21 cellular contexts compared by ENCODE assay signal in the genomic region with DNA sequence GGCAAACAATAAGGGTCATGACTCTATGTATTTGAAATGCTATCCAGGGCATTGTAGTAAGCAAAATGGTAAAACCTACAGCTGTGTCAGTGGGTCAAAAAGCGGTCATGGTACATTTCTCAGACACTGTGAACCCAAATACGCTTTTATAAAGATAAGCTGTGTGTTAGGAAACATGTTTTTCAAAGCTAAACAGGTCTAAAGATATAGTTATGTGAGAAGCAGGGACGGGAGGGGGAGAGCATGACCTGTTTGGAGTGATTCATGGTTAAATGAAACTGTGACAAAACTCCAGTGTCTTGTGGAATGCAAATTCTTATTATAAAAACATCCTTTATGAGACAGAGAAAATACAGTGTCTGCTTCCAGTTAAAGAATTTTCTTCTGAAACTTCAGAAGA.
DNase-seq lines count a peak whose midpoint lies in the region; ATAC-seq and TF ChIP-seq lines count a peak whose summit lies in the region.
"Had no signal": no experiment of that assay in that cellular context is flagged by ENCODE, and none has a peak within 500 bp of the region (broad histone marks: within the 10 kb centered on the region; RNA-seq: fewer than 3 reads in every experiment).

No MANE protein-coding gene starts in this region.

- TF ChIP-seq POLR2A in gastrocnemius medialis (IDR thresholded peaks at IDR 0.05) = no peak

- ATAC-seq in gastrocnemius medialis = no peak
- ATAC-seq in SK-N-SH treated with all-trans-retinoic acid at 6 μM for 48 hours = no peak

- H3K9me3 ChIP-seq in gastrocnemius medialis = no peaks in the 10 kb centered on the region
- H3K9me3 ChIP-seq: SJCRH30, tibial nerve had no signal

- in situ Hi-C loops in GM13977 (cut with MboI; ENCODE audit: low pct_unique_long_range_greater_than_20kb, low sequenced_read_pairs, unreplicated experiment) (no loop called here), gastrocnemius medialis (cut with MboI; ENCODE audit: low sequenced_read_pairs in 4 of 4) (no loop called here)

- no peaks in the 10 kb centered on the region for H3K4me1 ChIP-seq in gastrocnemius medialis
- H3K4me1 ChIP-seq: SJCRH30, tibial nerve had no signal

- no peak for TF ChIP-seq CTCF in cardiac fibroblast (IDR thresholded peaks at IDR 0.05; ENCODE audit: low read depth, low read length)
- no peak for TF ChIP-seq CTCF in GM13977 (IDR thresholded peaks at IDR 0.05; ENCODE audit: extremely low read depth, insufficient read depth, missing control alignments)
- TF ChIP-seq CTCF in gastrocnemius medialis (IDR thresholded peaks at IDR 0.05 in 4 of 5, conservative IDR thresholded peaks at IDR 0.05 in 1 of 5) = no peak

- H3K36me3 ChIP-seq in gastrocnemius medialis = no peaks in the 10 kb centered on the region
- H3K36me3 ChIP-seq: SJCRH30, tibial nerve had no signal

- H3K4me3 ChIP-seq in cardiac fibroblast (replicated peaks in 1 of 2; ENCODE audit: low read depth in 2 of 2, low read length in 2 of 2) (no peak overlapping the region), gastrocnemius medialis (no peak overlapping the region)
- H3K4me3 ChIP-seq: SJCRH30, tibial nerve had no signal

- DNase-seq in NCI-H748 (lab: John Stamatoyannopoulos, UW; ENCODE audit: unreplicated experiment) = peak; percentile 79
- no peak for DNase-seq in NCI-H748 treated with DMSO at 0.1 percent for 48 hours (lab: John Stamatoyannopoulos, UW)
- DNase-seq in cardiac fibroblast (ENCODE audit: low read depth in 2 of 2) = peak; percentile 84 to 94
- peak; percentile 99 for DNase-seq in iris pigment epithelial cell (ENCODE audit: low read depth)
- no peak for DNase-seq in HK-2 (ENCODE audit: unreplicated experiment)
- no peak for DNase-seq in GM13977 (ENCODE audit: low spot score)
- DNase-seq in gastrocnemius medialis = no peak
- DNase-seq: activated CD4-positive, alpha-beta T cell treated with anti-CD3 and anti-CD28 coated beads, Interleukin-2, amount 50 U/mL, for 4 hours; aorta; CD4-positive, alpha-beta memory T cell; effector CD8-positive, alpha-beta T cell; glutamatergic neuron; islet precursor cell; NCI-H2081; NK-92 treated with Interleukin-12 subunit alpha and Interleukin-12 subunit beta, amount 100 ng/mL, for 24 hours; stimulated activated CD4-positive, alpha-beta T cell treated with anti-CD3 and anti-CD28 coated beads, Interleukin-1b, Interleukin-23, amount 100 ng/mL, for 48 hours; stimulated activated CD8-positive, alpha-beta memory T cell treated with anti-CD3 and anti-CD28 coated beads, Interleukin-4, amount 100 ng/mL, for 48 hours had no signal

- no peaks in the 10 kb centered on the region for H3K27me3 ChIP-seq in gastrocnemius medialis
- H3K27me3 ChIP-seq: SJCRH30, tibial nerve had no signal

- intact Hi-C loops in gastrocnemius medialis (cut with DNase I; ENCODE audit: low total_unique reads) = no loop called here

- no peak overlapping the region for H3K27ac ChIP-seq in gastrocnemius medialis
- H3K27ac ChIP-seq: 22Rv1, SJCRH30, tibial nerve had no signal

TF ChIP-seq in SK-N-SH treated with all-trans-retinoic acid at 6 μM for 48 hours, 23 proteins besides CTCF, POLR2A, EP300 and RAD21:
- TF ChIP-seq ISL1 (CRISPR knock-in tag; IDR thresholded peaks at IDR 0.05) (no peak), ARNTL (CRISPR knock-in tag; IDR thresholded peaks at IDR 0.05; ENCODE audit: borderline replicate concordance, low read depth) (no peak), ZFP30 (CRISPR knock-in tag; IDR thresholded peaks at IDR 0.05) (no peak), OSR1 (CRISPR knock-in tag; IDR thresholded peaks at IDR 0.05) (no peak), ZNF70 (CRISPR knock-in tag; IDR thresholded peaks at IDR 0.05) (no peak), TOX (CRISPR knock-in tag; IDR thresholded peaks at IDR 0.05; ENCODE audit: borderline replicate concordance) (no peak), SNAI2 (CRISPR knock-in tag; IDR thresholded peaks at IDR 0.05) (no peak), ZNF565 (CRISPR knock-in tag; conservative IDR thresholded peaks at IDR 0.05; ENCODE audit: low read depth) (no peak), GLIS3 (CRISPR knock-in tag; IDR thresholded peaks at IDR 0.05) (no peak), RARB (CRISPR knock-in tag; IDR thresholded peaks at IDR 0.05) (no peak), CSDC2 (CRISPR knock-in tag; IDR thresholded peaks at IDR 0.05) (no peak), TCF4 (CRISPR knock-in tag; IDR thresholded peaks at IDR 0.05; ENCODE audit: borderline replicate concordance) (no peak), ZFP3 (CRISPR knock-in tag; IDR thresholded peaks at IDR 0.05) (no peak), ESRRG (CRISPR knock-in tag; IDR thresholded peaks at IDR 0.05) (no peak)
- TF ChIP-seq, protein P1, sequence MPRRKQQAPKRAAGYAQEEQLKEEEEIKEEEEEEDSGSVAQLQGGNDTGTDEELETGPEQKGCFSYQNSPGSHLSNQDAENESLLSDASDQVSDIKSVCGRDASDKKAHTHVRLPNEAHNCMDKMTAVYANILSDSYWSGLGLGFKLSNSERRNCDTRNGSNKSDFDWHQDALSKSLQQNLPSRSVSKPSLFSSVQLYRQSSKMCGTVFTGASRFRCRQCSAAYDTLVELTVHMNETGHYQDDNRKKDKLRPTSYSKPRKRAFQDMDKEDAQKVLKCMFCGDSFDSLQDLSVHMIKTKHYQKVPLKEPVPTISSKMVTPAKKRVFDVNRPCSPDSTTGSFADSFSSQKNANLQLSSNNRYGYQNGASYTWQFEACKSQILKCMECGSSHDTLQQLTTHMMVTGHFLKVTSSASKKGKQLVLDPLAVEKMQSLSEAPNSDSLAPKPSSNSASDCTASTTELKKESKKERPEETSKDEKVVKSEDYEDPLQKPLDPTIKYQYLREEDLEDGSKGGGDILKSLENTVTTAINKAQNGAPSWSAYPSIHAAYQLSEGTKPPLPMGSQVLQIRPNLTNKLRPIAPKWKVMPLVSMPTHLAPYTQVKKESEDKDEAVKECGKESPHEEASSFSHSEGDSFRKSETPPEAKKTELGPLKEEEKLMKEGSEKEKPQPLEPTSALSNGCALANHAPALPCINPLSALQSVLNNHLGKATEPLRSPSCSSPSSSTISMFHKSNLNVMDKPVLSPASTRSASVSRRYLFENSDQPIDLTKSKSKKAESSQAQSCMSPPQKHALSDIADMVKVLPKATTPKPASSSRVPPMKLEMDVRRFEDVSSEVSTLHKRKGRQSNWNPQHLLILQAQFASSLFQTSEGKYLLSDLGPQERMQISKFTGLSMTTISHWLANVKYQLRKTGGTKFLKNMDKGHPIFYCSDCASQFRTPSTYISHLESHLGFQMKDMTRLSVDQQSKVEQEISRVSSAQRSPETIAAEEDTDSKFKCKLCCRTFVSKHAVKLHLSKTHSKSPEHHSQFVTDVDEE (CRISPR knock-in tag; IDR thresholded peaks at IDR 0.05) = no peak
- TF ChIP-seq, protein P2, sequence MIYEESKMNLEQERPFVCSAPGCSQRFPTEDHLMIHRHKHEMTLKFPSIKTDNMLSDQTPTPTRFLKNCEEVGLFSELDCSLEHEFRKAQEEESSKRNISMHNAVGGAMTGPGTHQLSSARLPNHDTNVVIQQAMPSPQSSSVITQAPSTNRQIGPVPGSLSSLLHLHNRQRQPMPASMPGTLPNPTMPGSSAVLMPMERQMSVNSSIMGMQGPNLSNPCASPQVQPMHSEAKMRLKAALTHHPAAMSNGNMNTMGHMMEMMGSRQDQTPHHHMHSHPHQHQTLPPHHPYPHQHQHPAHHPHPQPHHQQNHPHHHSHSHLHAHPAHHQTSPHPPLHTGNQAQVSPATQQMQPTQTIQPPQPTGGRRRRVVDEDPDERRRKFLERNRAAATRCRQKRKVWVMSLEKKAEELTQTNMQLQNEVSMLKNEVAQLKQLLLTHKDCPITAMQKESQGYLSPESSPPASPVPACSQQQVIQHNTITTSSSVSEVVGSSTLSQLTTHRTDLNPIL (CRISPR knock-in tag; IDR thresholded peaks at IDR 0.05; ENCODE audit: low read depth) = no peak

Comparison
In these comparisons a context has a peak if more than half of its experiments do, and no peak if none do; other contexts are left out.
1. DNase-seq: peak in NCI-H748 (single experiment), cardiac fibroblast (2 of 2) and iris pigment epithelial cell (single experiment); none in NCI-H748 treated with DMSO at 0.1 percent for 48 hours (single experiment), HK-2 (single experiment), GM13977 (single experiment) and gastrocnemius medialis (0 of 2).